8 cellular contexts compared by ENCODE assay signal in the genomic region with DNA sequence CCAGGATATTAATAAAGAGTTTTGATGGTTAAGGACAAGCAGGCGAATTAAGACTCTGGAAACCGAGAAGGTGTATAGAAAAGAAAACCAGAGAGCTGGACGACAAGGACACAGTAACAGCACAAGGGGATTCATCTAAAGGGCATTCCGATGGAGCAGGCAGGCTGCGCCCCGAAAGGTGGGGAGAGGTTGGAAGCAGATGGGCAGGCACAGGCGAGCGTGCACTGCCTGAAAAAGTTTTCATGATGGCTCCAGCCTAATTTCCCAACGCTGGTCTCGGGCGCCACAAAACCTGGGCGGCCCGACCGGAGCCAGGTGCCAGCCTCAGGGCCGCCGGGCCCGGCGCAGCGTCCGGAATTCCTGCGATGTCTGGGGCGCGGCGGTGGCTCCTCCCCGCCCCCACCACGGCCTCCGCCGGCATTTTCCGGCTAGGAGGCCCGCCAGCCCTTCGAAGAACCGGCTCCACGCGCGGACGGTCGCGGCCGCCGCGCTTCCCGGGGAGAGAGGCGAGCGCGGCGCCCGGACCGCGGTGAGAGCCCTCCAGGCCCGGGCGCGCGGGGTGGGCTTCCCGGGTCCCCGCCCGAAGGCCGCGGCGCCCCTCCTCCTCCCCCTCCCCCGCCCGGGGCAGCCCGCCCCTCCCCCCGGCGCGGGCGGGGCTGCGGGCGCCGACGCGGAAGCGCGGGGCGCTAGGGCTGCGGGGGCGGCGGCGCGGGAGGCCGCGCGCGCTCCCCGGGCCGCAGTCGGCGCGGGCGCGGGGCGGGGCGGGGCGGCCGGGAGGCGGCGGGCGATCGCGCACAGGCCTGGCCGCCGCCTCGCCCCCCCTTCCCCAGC. TPM values are rescaled to one million over a fixed set of nuclear protein-coding genes. Genes with fewer than 3 reads are reported as not detected.
DNase-seq lines count a peak whose midpoint lies in the region; ATAC-seq and TF ChIP-seq lines count a peak whose summit lies in the region.

No MANE protein-coding gene starts in this region.

- peaks cover 27% of the 10 kb centered on the region for H3F3A ChIP-seq in PC-9 (ENCODE audit: insufficient read depth, low read depth)
- no peaks in the 10 kb centered on the region for H3F3A ChIP-seq in neural cell (ENCODE audit: insufficient read depth, low read length, poor library complexity, severe bottlenecking)

- peak overlapping the region; percentile 100 for H3K9ac ChIP-seq in BLaER1
- H3K9ac ChIP-seq in neural cell (ENCODE audit: low read length) = peak overlapping the region; percentile 96

- H3K9me3 ChIP-seq in BLaER1 (no peaks in the 10 kb centered on the region), PC-9 (ENCODE audit: insufficient read depth, low read depth) (no peaks in the 10 kb centered on the region), neural cell (ENCODE audit: low read length) (no peaks in the 10 kb centered on the region), thyroid gland (no peaks in the 10 kb centered on the region)

- H3K27ac Mint-ChIP-seq in activated T-helper 2 cell treated with anti-CD3 and anti-CD28 coated beads, Interferon-gamma antibody, Interleukin-2, Interleukin-4, amounts not matched to agents 10 μg/mL and 5 μg/mL and 100 μg/mL, durations not matched to agents 14 hours and 24 hours and 36 hours = peak overlapping the region; percentile 99

- POLR2A ChIA-PET in PC-9 (lab: Charles Lee; ENCODE audit: unreplicated experiment) = interaction anchor here (0.6 to 1.0 kb wide), 6 partner anchors 86 to 168 kb away, joined by 3 to 9 read pairs (median 4); a partner anchor contains a TSS

- peak overlapping the region; percentile 93 for H3K4me3 Mint-ChIP-seq in activated T-helper 2 cell treated with anti-CD3 and anti-CD28 coated beads, Interferon-gamma antibody, Interleukin-2, Interleukin-4, amounts not matched to agents 10 μg/mL and 5 μg/mL and 100 μg/mL, durations not matched to agents 14 hours and 24 hours and 36 hours (ENCODE audit: low read depth)

- H2AFZ ChIP-seq in PC-9 (peak overlapping the region; percentile 82), neural cell (ENCODE audit: low read depth, low read length) (peak overlapping the region; percentile 47)

- no peak for TF ChIP-seq CTCF in PC-9 (conservative IDR thresholded peaks at IDR 0.05)
- TF ChIP-seq CTCF in fibroblast of villous mesenchyme (IDR thresholded peaks at IDR 0.05; ENCODE audit: insufficient read depth, low read depth, low read length) = no peak
- TF ChIP-seq CTCF in neural cell (IDR thresholded peaks at IDR 0.05; ENCODE audit: poor library complexity, severe bottlenecking) = no peak
- no peak for TF ChIP-seq CTCF in thyroid gland (IDR thresholded peaks at IDR 0.05)

- TSS peak; percentile 37 for BruUV-seq in PC-9 (replicated peaks; lab: Mats Ljungman, UMichigan)

- peak; percentile 60 for TF ChIP-seq RAD21 in neural cell (conservative IDR thresholded peaks at IDR 0.05)

- H3K9me2 ChIP-seq in PC-9 (ENCODE audit: insufficient read depth) = no peaks in the 10 kb centered on the region
- no peaks in the 10 kb centered on the region for H3K9me2 ChIP-seq in neural cell (ENCODE audit: insufficient read depth, low read length)

- H3K27me3 ChIP-seq in BLaER1 = no peaks in the 10 kb centered on the region
- no peaks in the 10 kb centered on the region for H3K27me3 ChIP-seq in PC-9 (ENCODE audit: insufficient read depth, low read depth)
- H3K27me3 ChIP-seq in neural cell (ENCODE audit: insufficient read depth, low read depth, low read length) = no peaks in the 10 kb centered on the region
- H3K27me3 ChIP-seq in thyroid gland = no peaks in the 10 kb centered on the region

- TF ChIP-seq POLR2A in GM19193 (IDR thresholded peaks at IDR 0.05; ENCODE audit: extremely low read depth, insufficient read depth, insufficient read length) = peak; percentile 64
- TF ChIP-seq POLR2A in thyroid gland (IDR thresholded peaks at IDR 0.05) = peak in 1 of 2 donors; percentile 74

- ATAC-seq in HG03280 (IDR thresholded peaks at IDR 0.05; ENCODE audit: unreplicated experiment) = peak; percentile 46

- TF ChIP-seq EP300 in neural cell (conservative IDR thresholded peaks at IDR 0.05; ENCODE audit: poor library complexity, severe bottlenecking) = no peak

- intact Hi-C loops in PC-9 (cut with micrococcal nuclease; ENCODE audit: unreplicated experiment) (loop anchor here (1.0 to 5.0 kb wide), 2 partner anchors 99 to 291 kb away; a partner anchor contains a TSS), thyroid gland (cut with DNase I) (loop anchor here (5.0 to 10.0 kb wide), 2 partner anchors 199 to 289 kb away; no protein-coding TSS in a partner anchor)
- intact Hi-C loops in activated T-helper 2 cell treated with anti-CD3 and anti-CD28 coated beads, Interferon-gamma antibody, Interleukin-2, Interleukin-4, amounts not matched to agents 10 μg/mL and 5 μg/mL and 100 μg/mL, durations not matched to agents 14 hours and 24 hours and 36 hours (cut with micrococcal nuclease) = loop anchor here (1.0 to 10.0 kb wide), 7 partner anchors 99 to 1816 kb away; a partner anchor contains a TSS

- H3K36me3 Mint-ChIP-seq in activated T-helper 2 cell treated with anti-CD3 and anti-CD28 coated beads, Interferon-gamma antibody, Interleukin-2, Interleukin-4, amounts not matched to agents 10 μg/mL and 5 μg/mL and 100 μg/mL, durations not matched to agents 14 hours and 24 hours and 36 hours (ENCODE audit: low read depth) = peaks cover 14% of the 10 kb centered on the region

- H3K9me3 Mint-ChIP-seq in activated T-helper 2 cell treated with anti-CD3 and anti-CD28 coated beads, Interferon-gamma antibody, Interleukin-2, Interleukin-4, amounts not matched to agents 10 μg/mL and 5 μg/mL and 100 μg/mL, durations not matched to agents 14 hours and 24 hours and 36 hours = no peaks in the 10 kb centered on the region

- CTCF ChIA-PET in PC-9 (lab: Charles Lee) = interaction anchor here (1.0 kb wide), 1 partner anchor 27 kb away, joined by 3 read pairs; no protein-coding TSS in a partner anchor

- 0 to 1% methylated on average over 8 to 13 of the region's 102 CpGs for WGBS in thyroid gland, 2 donors

- H3K4me3 ChIP-seq in BLaER1 (peak overlapping the region; percentile 100), PC-9 (peak overlapping the region; percentile 78), fibroblast of villous mesenchyme (ENCODE audit: low read depth, low read length) (peak overlapping the region; percentile 82), neural cell (ENCODE audit: low read length) (peak overlapping the region; percentile 95), thyroid gland (replicated peaks in 1 of 3) (peak overlapping the region; percentile 8 to 84 (median 50))

- H3K4me2 ChIP-seq in BLaER1 (peak overlapping the region; percentile 85), PC-9 (peak overlapping the region; percentile 89), neural cell (ENCODE audit: low read length) (peak overlapping the region; percentile 77)

- H3K27me3 Mint-ChIP-seq in activated T-helper 2 cell treated with anti-CD3 and anti-CD28 coated beads, Interferon-gamma antibody, Interleukin-2, Interleukin-4, amounts not matched to agents 10 μg/mL and 5 μg/mL and 100 μg/mL, durations not matched to agents 14 hours and 24 hours and 36 hours (ENCODE audit: low read depth) = no peaks in the 10 kb centered on the region

- H3K79me2 ChIP-seq in PC-9 (ENCODE audit: low read depth) (peaks cover 36% of the 10 kb centered on the region), neural cell (replicated peaks; ENCODE audit: insufficient read depth, low read length) (peaks cover 32% of the 10 kb centered on the region)

- H3K4me1 Mint-ChIP-seq in activated T-helper 2 cell treated with anti-CD3 and anti-CD28 coated beads, Interferon-gamma antibody, Interleukin-2, Interleukin-4, amounts not matched to agents 10 μg/mL and 5 μg/mL and 100 μg/mL, durations not matched to agents 14 hours and 24 hours and 36 hours (ENCODE audit: low read depth) = peaks cover 31% of the 10 kb centered on the region

- H3K27ac ChIP-seq in BLaER1 = peak overlapping the region; percentile 100
- peak overlapping the region; percentile 87 for H3K27ac ChIP-seq in PC-9
- H3K27ac ChIP-seq in neural cell (ENCODE audit: low read length) = peak overlapping the region; percentile 97
- peak overlapping the region; percentile 98 to 100 (median 99) for H3K27ac ChIP-seq in thyroid gland

- peak; percentile 60 to 70 for DNase-seq in PC-9
- peak; percentile 60 for DNase-seq in activated T-helper 2 cell treated with anti-CD3 and anti-CD28 coated beads, Interferon-gamma antibody, Interleukin-2, Interleukin-4, amounts not matched to agents 10 μg/mL and 5 μg/mL and 100 μg/mL, durations not matched to agents 14 hours and 24 hours and 36 hours (ENCODE audit: low spot score)
- DNase-seq in fibroblast of villous mesenchyme (ENCODE audit: low read depth) = peak; percentile 63
- DNase-seq in thyroid gland = peak; percentile 73 to 75

- no peaks in the 10 kb centered on the region for H3K36me3 ChIP-seq in BLaER1
- no peaks in the 10 kb centered on the region for H3K36me3 ChIP-seq in PC-9 (ENCODE audit: low read depth)
- no peaks in the 10 kb centered on the region for H3K36me3 ChIP-seq in neural cell (ENCODE audit: insufficient read depth, low read length)
- no peaks in the 10 kb centered on the region for H3K36me3 ChIP-seq in thyroid gland

- peaks cover 36% of the 10 kb centered on the region for H4K20me1 ChIP-seq in BLaER1
- no peaks in the 10 kb centered on the region for H4K20me1 ChIP-seq in PC-9 (ENCODE audit: insufficient read depth)
- H4K20me1 ChIP-seq in neural cell (ENCODE audit: insufficient read depth) = peaks cover 26% of the 10 kb centered on the region

- H3K4me1 ChIP-seq in BLaER1 = peaks cover 34% of the 10 kb centered on the region
- peaks cover 29% of the 10 kb centered on the region for H3K4me1 ChIP-seq in PC-9 (replicated peaks; ENCODE audit: insufficient read depth)
- H3K4me1 ChIP-seq in thyroid gland = peaks cover 18 to 20% of the 10 kb centered on the region in 2 donors

RNA-seq across cellular contexts. Expression of a gene that starts 0.7 kb away (rescaled TPM):
- 33.7 and 35.5 TPM in 2 replicates for total RNA-seq in PC-9 (2021)
- 61.8 and 62.5 TPM in 2 replicates for total RNA-seq in activated T-helper 2 cell treated with anti-CD3 and anti-CD28 coated beads, Interferon-gamma antibody, Interleukin-2, Interleukin-4, amounts not matched to agents 10 μg/mL and 5 μg/mL and 100 μg/mL, durations not matched to agents 14 hours and 24 hours and 36 hours
- 68.3 and 77.7 TPM in 2 replicates for total RNA-seq in fibroblast of villous mesenchyme
- polyA plus RNA-seq in neural cell = 87.7 and 94.8 TPM in 2 replicates
- polyA minus RNA-seq in neural cell = 211 and 221 TPM in 2 replicates
- total RNA-seq in thyroid gland = 100 to 1,000 TPM; 104 to 299 (median 116) TPM

Comparison
In these comparisons a context has a peak if more than half of its experiments do, and no peak if none do; other contexts are left out.
1. Peak in every context shown above with its lines: DNase-seq, ATAC-seq, H3K4me3 ChIP-seq and H3K27ac ChIP-seq.
2. H3K4me3 ChIP-seq: peak in every context shown above with its lines; median percentile 100 in BLaER1; 95 in neural cell; 82 in fibroblast of villous mesenchyme; 78 in PC-9; 50 in thyroid gland.